7 cellular contexts compared by ENCODE assay signal in genomic region chr4:127782025-127782274, GRCh38. TPM values are rescaled to one million over a fixed set of nuclear protein-coding genes. Genes with fewer than 3 reads are reported as not detected.
A peak's percentile ranks its signal among the peaks of the same experiment; 100 is the strongest.
DNase-seq lines count a peak whose midpoint lies in the region; ATAC-seq lines count a peak whose summit lies in the region.

No MANE protein-coding gene starts in this region.

- DNase-seq in ELF-1 (ENCODE audit: low read depth, low spot score) (peak; percentile 93), RPMI8226 (peak; percentile 80), left lobe of liver (ENCODE audit: low spot score) (peak; percentile 93)
- peak; percentile 49 for DNase-seq in stimulated activated CD4-positive, alpha-beta T cell treated with anti-CD3 and anti-CD28 coated beads, Interleukin-4, amount 100 ng/mL, for 24 hours

- ATAC-seq in GM19463 (IDR thresholded peaks at IDR 0.05; ENCODE audit: unreplicated experiment) (peak; percentile 66), HG03565 (IDR thresholded peaks at IDR 0.05; ENCODE audit: unreplicated experiment) (peak; percentile 65), left lobe of liver (peak; percentile 91)

- H3K27ac ChIP-seq in cingulate gyrus (ENCODE audit: low read depth, low read length): peak overlapping the region; percentile 87

RNA-seq across cellular contexts. Expression of gene HSPA4L, which starts 0.2 kb away (rescaled TPM):
- total RNA-seq in left lobe of liver: 3.9 TPM

RNA-seq across cellular contexts. Expression of gene SLC25A31, which starts 51.8 kb away (rescaled TPM):
- total RNA-seq in left lobe of liver: not detected

Comparison
In these comparisons a context has a peak if more than half of its experiments do, and no peak if none do; other contexts are left out.
1. Peak in every context shown above with its lines: DNase-seq, ATAC-seq and H3K27ac ChIP-seq.